In the genomic region with DNA sequence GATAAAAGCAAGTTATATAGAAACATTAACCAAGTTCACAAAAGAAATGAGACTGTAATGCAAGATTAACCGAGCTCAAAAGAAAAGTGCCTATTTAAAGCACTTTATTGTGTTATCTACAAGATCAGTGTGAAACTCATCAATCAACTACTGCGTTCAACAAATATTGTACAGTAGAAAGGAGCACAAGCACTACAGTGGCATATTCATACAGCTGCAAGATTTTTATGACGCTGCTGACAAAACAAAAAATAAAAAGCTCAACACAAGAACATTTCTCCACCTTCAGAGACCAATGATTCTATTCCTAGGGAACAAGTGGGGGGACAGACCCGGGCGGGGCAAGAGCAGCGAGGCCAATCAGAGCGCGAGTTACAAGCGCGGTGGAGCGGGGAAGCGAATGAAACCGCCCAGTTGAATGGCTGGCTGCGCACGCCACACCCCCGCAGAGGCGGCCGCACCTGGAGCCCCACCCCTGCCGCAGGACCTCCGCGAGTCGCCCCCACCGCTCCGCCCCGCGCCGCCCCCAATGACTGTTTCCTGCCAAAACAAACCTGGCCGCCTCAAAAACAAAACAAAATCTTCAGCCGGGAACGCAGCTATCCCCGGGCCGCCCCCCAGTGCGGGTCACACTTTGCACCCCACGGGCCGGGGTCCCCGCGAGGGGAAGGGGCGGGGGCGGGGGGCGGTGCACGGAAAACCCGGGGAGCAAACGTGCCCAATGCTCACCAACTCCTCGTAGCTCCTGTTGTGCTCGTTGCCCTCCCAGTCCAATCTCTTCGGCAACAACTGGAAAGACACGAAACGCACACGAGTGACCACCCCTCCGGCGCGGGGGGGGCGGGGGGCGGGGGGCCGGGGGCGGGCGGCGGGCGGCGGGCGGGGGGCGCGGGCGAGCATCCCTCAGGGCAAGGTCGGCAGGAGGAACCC, we compare ENCODE assay signal across 1 cellular context.
A peak's percentile ranks its signal among the peaks of the same experiment; 100 is the strongest.
TF ChIP-seq lines count a peak whose summit lies in the region.

No MANE protein-coding gene starts in this region.

TF ChIP-seq in K562, 482 proteins besides CTCF, POLR2A, EP300 and RAD21 (continued from another document and continues in another):
- TF ChIP-seq, protein P1, sequence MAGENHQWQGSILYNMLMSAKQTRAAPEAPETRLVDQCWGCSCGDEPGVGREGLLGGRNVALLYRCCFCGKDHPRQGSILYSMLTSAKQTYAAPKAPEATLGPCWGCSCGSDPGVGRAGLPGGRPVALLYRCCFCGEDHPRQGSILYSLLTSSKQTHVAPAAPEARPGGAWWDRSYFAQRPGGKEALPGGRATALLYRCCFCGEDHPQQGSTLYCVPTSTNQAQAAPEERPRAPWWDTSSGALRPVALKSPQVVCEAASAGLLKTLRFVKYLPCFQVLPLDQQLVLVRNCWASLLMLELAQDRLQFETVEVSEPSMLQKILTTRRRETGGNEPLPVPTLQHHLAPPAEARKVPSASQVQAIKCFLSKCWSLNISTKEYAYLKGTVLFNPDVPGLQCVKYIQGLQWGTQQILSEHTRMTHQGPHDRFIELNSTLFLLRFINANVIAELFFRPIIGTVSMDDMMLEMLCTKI (IDR thresholded peaks at IDR 0.05; ENCODE audit: partially characterized antibody), result no peak
- no peak for TF ChIP-seq ZNF133 (CRISPR knock-in tag; IDR thresholded peaks at IDR 0.05)
- no peak for TF ChIP-seq SMARCB1 (IDR thresholded peaks at IDR 0.05; ENCODE audit: insufficient read length, low read depth)
- no peak for TF ChIP-seq TRIM28 (IDR thresholded peaks at IDR 0.05)
- TF ChIP-seq, protein P2, sequence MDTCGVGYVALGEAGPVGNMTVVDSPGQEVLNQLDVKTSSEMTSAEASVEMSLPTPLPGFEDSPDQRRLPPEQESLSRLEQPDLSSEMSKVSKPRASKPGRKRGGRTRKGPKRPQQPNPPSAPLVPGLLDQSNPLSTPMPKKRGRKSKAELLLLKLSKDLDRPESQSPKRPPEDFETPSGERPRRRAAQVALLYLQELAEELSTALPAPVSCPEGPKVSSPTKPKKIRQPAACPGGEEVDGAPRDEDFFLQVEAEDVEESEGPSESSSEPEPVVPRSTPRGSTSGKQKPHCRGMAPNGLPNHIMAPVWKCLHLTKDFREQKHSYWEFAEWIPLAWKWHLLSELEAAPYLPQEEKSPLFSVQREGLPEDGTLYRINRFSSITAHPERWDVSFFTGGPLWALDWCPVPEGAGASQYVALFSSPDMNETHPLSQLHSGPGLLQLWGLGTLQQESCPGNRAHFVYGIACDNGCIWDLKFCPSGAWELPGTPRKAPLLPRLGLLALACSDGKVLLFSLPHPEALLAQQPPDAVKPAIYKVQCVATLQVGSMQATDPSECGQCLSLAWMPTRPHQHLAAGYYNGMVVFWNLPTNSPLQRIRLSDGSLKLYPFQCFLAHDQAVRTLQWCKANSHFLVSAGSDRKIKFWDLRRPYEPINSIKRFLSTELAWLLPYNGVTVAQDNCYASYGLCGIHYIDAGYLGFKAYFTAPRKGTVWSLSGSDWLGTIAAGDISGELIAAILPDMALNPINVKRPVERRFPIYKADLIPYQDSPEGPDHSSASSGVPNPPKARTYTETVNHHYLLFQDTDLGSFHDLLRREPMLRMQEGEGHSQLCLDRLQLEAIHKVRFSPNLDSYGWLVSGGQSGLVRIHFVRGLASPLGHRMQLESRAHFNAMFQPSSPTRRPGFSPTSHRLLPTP (IDR thresholded peaks at IDR 0.05; ENCODE audit: borderline replicate concordance, extremely low read depth, insufficient read length), result no peak
- TF ChIP-seq FUS (optimal IDR thresholded peaks at IDR 0.05; ENCODE audit: low read depth, low read length), result no peak
- no peak; a peak in 1 of 4 replicates for TF ChIP-seq HDAC1 (IDR thresholded peaks at IDR 0.05)
- no peak for TF ChIP-seq STAT5A (IDR thresholded peaks at IDR 0.05; ENCODE audit: borderline replicate concordance, low read length)
- no peak for TF ChIP-seq ZNF668 (CRISPR knock-in tag; IDR thresholded peaks at IDR 0.05)
- no peak for TF ChIP-seq NFE2L1 (tag; IDR thresholded peaks at IDR 0.05; ENCODE audit: borderline replicate concordance, low read depth)
- TF ChIP-seq ZBTB7A (IDR thresholded peaks at IDR 0.05; ENCODE audit: borderline replicate concordance, control insufficient read depth, low read depth, low read length), result peak; percentile 91; the same call in 1 of the 2 replicates
- no peak for TF ChIP-seq ZFP1 (CRISPR knock-in tag; IDR thresholded peaks at IDR 0.05)
- no peak for TF ChIP-seq ZNF696 (CRISPR knock-in tag; conservative IDR thresholded peaks at IDR 0.05)
- TF ChIP-seq, protein P3, sequence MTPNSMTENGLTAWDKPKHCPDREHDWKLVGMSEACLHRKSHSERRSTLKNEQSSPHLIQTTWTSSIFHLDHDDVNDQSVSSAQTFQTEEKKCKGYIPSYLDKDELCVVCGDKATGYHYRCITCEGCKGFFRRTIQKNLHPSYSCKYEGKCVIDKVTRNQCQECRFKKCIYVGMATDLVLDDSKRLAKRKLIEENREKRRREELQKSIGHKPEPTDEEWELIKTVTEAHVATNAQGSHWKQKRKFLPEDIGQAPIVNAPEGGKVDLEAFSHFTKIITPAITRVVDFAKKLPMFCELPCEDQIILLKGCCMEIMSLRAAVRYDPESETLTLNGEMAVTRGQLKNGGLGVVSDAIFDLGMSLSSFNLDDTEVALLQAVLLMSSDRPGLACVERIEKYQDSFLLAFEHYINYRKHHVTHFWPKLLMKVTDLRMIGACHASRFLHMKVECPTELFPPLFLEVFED (CRISPR knock-in tag; conservative IDR thresholded peaks at IDR 0.05), result no peak
- TF ChIP-seq, protein P4, sequence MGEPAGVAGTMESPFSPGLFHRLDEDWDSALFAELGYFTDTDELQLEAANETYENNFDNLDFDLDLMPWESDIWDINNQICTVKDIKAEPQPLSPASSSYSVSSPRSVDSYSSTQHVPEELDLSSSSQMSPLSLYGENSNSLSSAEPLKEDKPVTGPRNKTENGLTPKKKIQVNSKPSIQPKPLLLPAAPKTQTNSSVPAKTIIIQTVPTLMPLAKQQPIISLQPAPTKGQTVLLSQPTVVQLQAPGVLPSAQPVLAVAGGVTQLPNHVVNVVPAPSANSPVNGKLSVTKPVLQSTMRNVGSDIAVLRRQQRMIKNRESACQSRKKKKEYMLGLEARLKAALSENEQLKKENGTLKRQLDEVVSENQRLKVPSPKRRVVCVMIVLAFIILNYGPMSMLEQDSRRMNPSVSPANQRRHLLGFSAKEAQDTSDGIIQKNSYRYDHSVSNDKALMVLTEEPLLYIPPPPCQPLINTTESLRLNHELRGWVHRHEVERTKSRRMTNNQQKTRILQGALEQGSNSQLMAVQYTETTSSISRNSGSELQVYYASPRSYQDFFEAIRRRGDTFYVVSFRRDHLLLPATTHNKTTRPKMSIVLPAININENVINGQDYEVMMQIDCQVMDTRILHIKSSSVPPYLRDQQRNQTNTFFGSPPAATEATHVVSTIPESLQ (CRISPR knock-in tag; IDR thresholded peaks at IDR 0.05), result no peak
- TF ChIP-seq RBM17 (IDR thresholded peaks at IDR 0.05; ENCODE audit: borderline replicate concordance, low read depth, low read length), result no peak
- peak; percentile 51; the same call in 1 of the 2 replicates for TF ChIP-seq JUND (IDR thresholded peaks at IDR 0.05; ENCODE audit: borderline replicate concordance, low read depth, low read length)
- TF ChIP-seq JUND (tag; IDR thresholded peaks at IDR 0.05; ENCODE audit: borderline replicate concordance, low read depth, low read length), result no peak; the same call in 2 of the 3 replicates
- no peak for TF ChIP-seq ZNF124 (CRISPR knock-in tag; IDR thresholded peaks at IDR 0.05)
- TF ChIP-seq, protein P5, sequence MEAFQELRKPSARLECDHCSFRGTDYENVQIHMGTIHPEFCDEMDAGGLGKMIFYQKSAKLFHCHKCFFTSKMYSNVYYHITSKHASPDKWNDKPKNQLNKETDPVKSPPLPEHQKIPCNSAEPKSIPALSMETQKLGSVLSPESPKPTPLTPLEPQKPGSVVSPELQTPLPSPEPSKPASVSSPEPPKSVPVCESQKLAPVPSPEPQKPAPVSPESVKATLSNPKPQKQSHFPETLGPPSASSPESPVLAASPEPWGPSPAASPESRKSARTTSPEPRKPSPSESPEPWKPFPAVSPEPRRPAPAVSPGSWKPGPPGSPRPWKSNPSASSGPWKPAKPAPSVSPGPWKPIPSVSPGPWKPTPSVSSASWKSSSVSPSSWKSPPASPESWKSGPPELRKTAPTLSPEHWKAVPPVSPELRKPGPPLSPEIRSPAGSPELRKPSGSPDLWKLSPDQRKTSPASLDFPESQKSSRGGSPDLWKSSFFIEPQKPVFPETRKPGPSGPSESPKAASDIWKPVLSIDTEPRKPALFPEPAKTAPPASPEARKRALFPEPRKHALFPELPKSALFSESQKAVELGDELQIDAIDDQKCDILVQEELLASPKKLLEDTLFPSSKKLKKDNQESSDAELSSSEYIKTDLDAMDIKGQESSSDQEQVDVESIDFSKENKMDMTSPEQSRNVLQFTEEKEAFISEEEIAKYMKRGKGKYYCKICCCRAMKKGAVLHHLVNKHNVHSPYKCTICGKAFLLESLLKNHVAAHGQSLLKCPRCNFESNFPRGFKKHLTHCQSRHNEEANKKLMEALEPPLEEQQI (IDR thresholded peaks at IDR 0.05), result no peak; the same call in 1 of the 2 replicates
- TF ChIP-seq TAL1 (IDR thresholded peaks at IDR 0.05), result no peak
- TF ChIP-seq, protein P6, sequence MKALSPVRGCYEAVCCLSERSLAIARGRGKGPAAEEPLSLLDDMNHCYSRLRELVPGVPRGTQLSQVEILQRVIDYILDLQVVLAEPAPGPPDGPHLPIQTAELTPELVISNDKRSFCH (CRISPR knock-in tag; IDR thresholded peaks at IDR 0.05), result no peak
- TF ChIP-seq, protein P6 (tag; IDR thresholded peaks at IDR 0.05), result no peak
- no peak for TF ChIP-seq ZNF224 (CRISPR knock-in tag; IDR thresholded peaks at IDR 0.05)
- TF ChIP-seq TBL1XR1 (IDR thresholded peaks at IDR 0.05; ENCODE audit: low read length in 2 of 2), result 0 out of 4 replicates have a peak, but pooled peaks of 1 of the 2 experiments have one; percentile 6
- peak in 1 of 2 experiments; percentile 68; a peak in 1 of 4 replicates for TF ChIP-seq RCOR1 (IDR thresholded peaks at IDR 0.05; ENCODE audit: borderline replicate concordance in 1 of 2, low read depth in 2 of 2, low read length in 2 of 2)
- no peak for TF ChIP-seq ZKSCAN8 (CRISPR knock-in tag; IDR thresholded peaks at IDR 0.05)
- no peak for TF ChIP-seq ZNF445 (CRISPR knock-in tag; IDR thresholded peaks at IDR 0.05; ENCODE audit: low read depth)
- no peak for TF ChIP-seq ZSCAN32 (CRISPR knock-in tag; IDR thresholded peaks at IDR 0.05)
- TF ChIP-seq TEAD1 (CRISPR knock-in tag; IDR thresholded peaks at IDR 0.05), result no peak; a peak in 1 of 4 replicates
- TF ChIP-seq PHB (CRISPR knock-in tag; IDR thresholded peaks at IDR 0.05), result no peak
- no peak for TF ChIP-seq ZNF561 (CRISPR knock-in tag; conservative IDR thresholded peaks at IDR 0.05)
- no peak for TF ChIP-seq ZNF695 (CRISPR knock-in tag; IDR thresholded peaks at IDR 0.05)
- TF ChIP-seq MECOM (CRISPR knock-in tag; IDR thresholded peaks at IDR 0.05), result no peak
- no peak for TF ChIP-seq SIRT6 (IDR thresholded peaks at IDR 0.05; ENCODE audit: low read depth, low read length)
- TF ChIP-seq ZNF354B (CRISPR knock-in tag; IDR thresholded peaks at IDR 0.05), result no peak
- TF ChIP-seq CEBPB (tag; IDR thresholded peaks at IDR 0.05), result no peak
- peak; percentile 57; the same call in 1 of the 2 replicates for TF ChIP-seq PHF21A (IDR thresholded peaks at IDR 0.05; ENCODE audit: borderline replicate concordance, low read depth)
- TF ChIP-seq, protein P7, sequence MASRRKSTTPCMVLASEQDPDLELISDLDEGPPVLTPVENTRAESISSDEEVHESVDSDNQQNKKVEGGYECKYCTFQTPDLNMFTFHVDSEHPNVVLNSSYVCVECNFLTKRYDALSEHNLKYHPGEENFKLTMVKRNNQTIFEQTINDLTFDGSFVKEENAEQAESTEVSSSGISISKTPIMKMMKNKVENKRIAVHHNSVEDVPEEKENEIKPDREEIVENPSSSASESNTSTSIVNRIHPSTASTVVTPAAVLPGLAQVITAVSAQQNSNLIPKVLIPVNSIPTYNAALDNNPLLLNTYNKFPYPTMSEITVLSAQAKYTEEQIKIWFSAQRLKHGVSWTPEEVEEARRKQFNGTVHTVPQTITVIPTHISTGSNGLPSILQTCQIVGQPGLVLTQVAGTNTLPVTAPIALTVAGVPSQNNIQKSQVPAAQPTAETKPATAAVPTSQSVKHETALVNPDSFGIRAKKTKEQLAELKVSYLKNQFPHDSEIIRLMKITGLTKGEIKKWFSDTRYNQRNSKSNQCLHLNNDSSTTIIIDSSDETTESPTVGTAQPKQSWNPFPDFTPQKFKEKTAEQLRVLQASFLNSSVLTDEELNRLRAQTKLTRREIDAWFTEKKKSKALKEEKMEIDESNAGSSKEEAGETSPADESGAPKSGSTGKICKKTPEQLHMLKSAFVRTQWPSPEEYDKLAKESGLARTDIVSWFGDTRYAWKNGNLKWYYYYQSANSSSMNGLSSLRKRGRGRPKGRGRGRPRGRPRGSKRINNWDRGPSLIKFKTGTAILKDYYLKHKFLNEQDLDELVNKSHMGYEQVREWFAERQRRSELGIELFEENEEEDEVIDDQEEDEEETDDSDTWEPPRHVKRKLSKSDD (conservative IDR thresholded peaks at IDR 0.05; ENCODE audit: low read length), result no peak
- peak; percentile 87 to 88 for TF ChIP-seq NRF1 (conservative IDR thresholded peaks at IDR 0.05 in 1 of 2, IDR thresholded peaks at IDR 0.05 in 1 of 2)
- peak; percentile 96 for TF ChIP-seq TARDBP (IDR thresholded peaks at IDR 0.05)
- TF ChIP-seq, protein P8, sequence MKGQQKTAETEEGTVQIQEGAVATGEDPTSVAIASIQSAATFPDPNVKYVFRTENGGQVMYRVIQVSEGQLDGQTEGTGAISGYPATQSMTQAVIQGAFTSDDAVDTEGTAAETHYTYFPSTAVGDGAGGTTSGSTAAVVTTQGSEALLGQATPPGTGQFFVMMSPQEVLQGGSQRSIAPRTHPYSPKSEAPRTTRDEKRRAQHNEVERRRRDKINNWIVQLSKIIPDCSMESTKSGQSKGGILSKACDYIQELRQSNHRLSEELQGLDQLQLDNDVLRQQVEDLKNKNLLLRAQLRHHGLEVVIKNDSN (CRISPR knock-in tag; IDR thresholded peaks at IDR 0.05), result no peak
- no peak for TF ChIP-seq BCL6 (CRISPR knock-in tag; IDR thresholded peaks at IDR 0.05)
- TF ChIP-seq, protein P9, sequence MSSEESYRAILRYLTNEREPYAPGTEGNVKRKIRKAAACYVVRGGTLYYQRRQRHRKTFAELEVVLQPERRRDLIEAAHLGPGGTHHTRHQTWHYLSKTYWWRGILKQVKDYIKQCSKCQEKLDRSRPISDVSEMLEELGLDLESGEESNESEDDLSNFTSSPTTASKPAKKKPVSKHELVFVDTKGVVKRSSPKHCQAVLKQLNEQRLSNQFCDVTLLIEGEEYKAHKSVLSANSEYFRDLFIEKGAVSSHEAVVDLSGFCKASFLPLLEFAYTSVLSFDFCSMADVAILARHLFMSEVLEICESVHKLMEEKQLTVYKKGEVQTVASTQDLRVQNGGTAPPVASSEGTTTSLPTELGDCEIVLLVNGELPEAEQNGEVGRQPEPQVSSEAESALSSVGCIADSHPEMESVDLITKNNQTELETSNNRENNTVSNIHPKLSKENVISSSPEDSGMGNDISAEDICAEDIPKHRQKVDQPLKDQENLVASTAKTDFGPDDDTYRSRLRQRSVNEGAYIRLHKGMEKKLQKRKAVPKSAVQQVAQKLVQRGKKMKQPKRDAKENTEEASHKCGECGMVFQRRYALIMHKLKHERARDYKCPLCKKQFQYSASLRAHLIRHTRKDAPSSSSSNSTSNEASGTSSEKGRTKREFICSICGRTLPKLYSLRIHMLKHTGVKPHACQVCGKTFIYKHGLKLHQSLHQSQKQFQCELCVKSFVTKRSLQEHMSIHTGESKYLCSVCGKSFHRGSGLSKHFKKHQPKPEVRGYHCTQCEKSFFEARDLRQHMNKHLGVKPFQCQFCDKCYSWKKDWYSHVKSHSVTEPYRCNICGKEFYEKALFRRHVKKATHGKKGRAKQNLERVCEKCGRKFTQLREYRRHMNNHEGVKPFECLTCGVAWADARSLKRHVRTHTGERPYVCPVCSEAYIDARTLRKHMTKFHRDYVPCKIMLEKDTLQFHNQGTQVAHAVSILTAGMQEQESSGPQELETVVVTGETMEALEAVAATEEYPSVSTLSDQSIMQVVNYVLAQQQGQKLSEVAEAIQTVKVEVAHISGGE (CRISPR knock-in tag; IDR thresholded peaks at IDR 0.05), result no peak
